20 cellular contexts compared by ENCODE assay signal in the genomic region with DNA sequence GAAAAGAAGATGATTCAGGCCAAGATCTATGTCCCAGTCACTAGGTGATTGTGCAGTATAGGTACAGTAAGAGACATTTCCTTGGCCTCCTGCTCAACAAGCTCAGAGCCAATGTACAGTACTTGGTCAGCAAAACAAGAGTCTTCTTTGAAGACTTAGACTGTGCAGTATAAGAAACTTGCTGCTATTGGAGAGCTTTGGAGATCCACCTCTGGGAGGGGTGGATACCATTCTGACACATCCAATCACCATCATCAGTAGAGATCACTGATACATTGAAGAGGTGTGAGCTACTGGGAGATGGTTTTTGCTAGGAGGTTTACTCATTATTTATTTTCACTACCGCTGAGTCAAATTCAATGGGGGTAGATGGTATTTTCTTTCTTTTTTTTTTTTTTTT.
A peak's percentile ranks its signal among the peaks of the same experiment; 100 is the strongest.
DNase-seq lines count a peak whose midpoint lies in the region; ATAC-seq, FAIRE-seq and TF ChIP-seq lines count a peak whose summit lies in the region.
"Had no signal": no experiment of that assay in that cellular context is flagged by ENCODE, and none has a peak within 500 bp of the region (broad histone marks: within the 10 kb centered on the region; RNA-seq: fewer than 3 reads in every experiment).

No MANE protein-coding gene starts in this region.

- no peaks in the 10 kb centered on the region for H3K27me3 Mint-ChIP-seq in natural killer cell (ENCODE audit: low read depth in 2 of 2)
- no peaks in the 10 kb centered on the region for H3K27me3 Mint-ChIP-seq in natural killer cell treated with Interleukin-12 subunit alpha and Interleukin-12 subunit beta and Interleukin-15 and Interleukin-18, amount 100 ng/mL, for 72 hours
- H3K27me3 Mint-ChIP-seq: CD4-positive, alpha-beta T cell had no signal

- dilution Hi-C loops in keratinocyte (cut with MboI; ENCODE audit: extremely low pct_ligation_motif_present, low sequenced_read_pairs), result no loop called here

- H3K4me1 ChIP-seq in keratinocyte (ENCODE audit: control insufficient read depth, extremely low read depth, insufficient read depth, low read length), result peaks cover 2% of the 10 kb centered on the region

- TF ChIP-seq CTCF in natural killer cell (IDR thresholded peaks at IDR 0.05), result no peak
- TF ChIP-seq CTCF in keratinocyte (optimal IDR thresholded peaks at IDR 0.05 in 1 of 3, IDR thresholded peaks at IDR 0.05 in 1 of 3, conservative IDR thresholded peaks at IDR 0.05 in 1 of 3; ENCODE audit: extremely low read depth in 1 of 3, insufficient read depth in 2 of 3, low read length in 3 of 3), result no peak

- intact Hi-C loops in natural killer cell (cut with micrococcal nuclease), result no loop called here

- no peak overlapping the region for H3K4me2 ChIP-seq in keratinocyte (ENCODE audit: control insufficient read depth, extremely low read depth, insufficient read depth, low read depth, low read length)

- ATAC-seq in activated CD4-positive, CD25-positive, alpha-beta regulatory T cell treated with anti-CD3 and anti-CD28 coated beads, Interleukin-2, amount 50 U/mL, for 24 hours, result peak; percentile 69 to 74
- peak; percentile 21 to 50 (median 47) for ATAC-seq in natural killer cell
- ATAC-seq in natural killer cell treated with Interleukin-12 subunit alpha and Interleukin-12 subunit beta and Interleukin-15 and Interleukin-18, amount 100 ng/mL, for 72 hours, result no peak
- no peak for ATAC-seq in GM19463 (IDR thresholded peaks at IDR 0.05; ENCODE audit: unreplicated experiment)
- ATAC-seq: HepG2 had no signal

- no peaks in the 10 kb centered on the region for H3K36me3 Mint-ChIP-seq in natural killer cell
- no peaks in the 10 kb centered on the region for H3K36me3 Mint-ChIP-seq in natural killer cell treated with Interleukin-12 subunit alpha and Interleukin-12 subunit beta and Interleukin-15 and Interleukin-18, amount 100 ng/mL, for 72 hours

- no peak overlapping the region for H2AFZ ChIP-seq in keratinocyte (ENCODE audit: control insufficient read depth, low read length)

- H3K9ac ChIP-seq in keratinocyte (ENCODE audit: control insufficient read depth, extremely low read depth, insufficient read depth, low read length), result no peak overlapping the region

- no peaks in the 10 kb centered on the region for H3K9me1 ChIP-seq in keratinocyte (ENCODE audit: control insufficient read depth, extremely low read depth, insufficient read depth, low read length)

- no peak overlapping the region for H3K4me3 Mint-ChIP-seq in natural killer cell
- H3K4me3 Mint-ChIP-seq in natural killer cell treated with Interleukin-12 subunit alpha and Interleukin-12 subunit beta and Interleukin-15 and Interleukin-18, amount 100 ng/mL, for 72 hours, result no peak overlapping the region
- H3K4me3 Mint-ChIP-seq: CD4-positive, alpha-beta T cell had no signal

- no peak overlapping the region for H3K27ac ChIP-seq in keratinocyte (ENCODE audit: control insufficient read depth, insufficient read depth, low read length)
- H3K27ac ChIP-seq: 22Rv1 had no signal

- no peaks in the 10 kb centered on the region for H3K36me3 ChIP-seq in keratinocyte (ENCODE audit: control insufficient read depth in 2 of 2, extremely low read depth in 1 of 2, insufficient read depth in 2 of 2, low read length in 2 of 2)

- no peaks in the 10 kb centered on the region for H4K20me1 ChIP-seq in keratinocyte (ENCODE audit: control insufficient read depth, extremely low read depth, insufficient read depth, low read length)

- no peaks in the 10 kb centered on the region for H3K9me3 ChIP-seq in keratinocyte (ENCODE audit: control insufficient read depth, low read depth, low read length)

- H3K4me3 ChIP-seq in keratinocyte (ENCODE audit: control insufficient read depth in 2 of 3, extremely low read depth in 1 of 3, insufficient read depth in 2 of 3, low read depth in 1 of 3, low read length in 3 of 3), result no peak overlapping the region

- no peaks in the 10 kb centered on the region for H3K9me3 Mint-ChIP-seq in natural killer cell
- peaks cover 4% of the 10 kb centered on the region for H3K9me3 Mint-ChIP-seq in natural killer cell treated with Interleukin-12 subunit alpha and Interleukin-12 subunit beta and Interleukin-15 and Interleukin-18, amount 100 ng/mL, for 72 hours
- H3K9me3 Mint-ChIP-seq: CD4-positive, alpha-beta T cell had no signal

- H3K27ac Mint-ChIP-seq in natural killer cell, result no peak overlapping the region
- H3K27ac Mint-ChIP-seq in natural killer cell treated with Interleukin-12 subunit alpha and Interleukin-12 subunit beta and Interleukin-15 and Interleukin-18, amount 100 ng/mL, for 72 hours, result no peak overlapping the region
- H3K27ac Mint-ChIP-seq: CD4-positive, alpha-beta T cell had no signal

- H3K4me1 Mint-ChIP-seq in natural killer cell, result peaks cover 36 to 49% of the 10 kb centered on the region in 2 donors
- peaks cover 10 to 28% of the 10 kb centered on the region in 2 donors for H3K4me1 Mint-ChIP-seq in natural killer cell treated with Interleukin-12 subunit alpha and Interleukin-12 subunit beta and Interleukin-15 and Interleukin-18, amount 100 ng/mL, for 72 hours (ENCODE audit: low read depth in 2 of 2)

- H3K27me3 ChIP-seq in keratinocyte (ENCODE audit: control insufficient read depth, extremely low read depth, insufficient read depth, low read length), result no peaks in the 10 kb centered on the region

- DNase-seq in activated CD4-positive, CD25-positive, alpha-beta regulatory T cell treated with anti-CD3 and anti-CD28 coated beads, Interleukin-2, amount 50 U/mL, for 72 hours, result no peak
- DNase-seq in natural killer cell, result no peak
- no peak for DNase-seq in natural killer cell treated with Interleukin-12 subunit alpha and Interleukin-12 subunit beta and Interleukin-15 and Interleukin-18, amount 100 ng/mL, for 72 hours (ENCODE audit: low spot score)
- DNase-seq in keratinocyte (ENCODE audit: low read depth, low spot score), result no peak
- no peak for DNase-seq in GDM1 (lab: John Stamatoyannopoulos, UW)
- DNase-seq in NCI-H2081 treated with DMSO at 0.1 percent for 48 hours (lab: John Stamatoyannopoulos, UW), result no peak
- DNase-seq: C1 segment of cervical spinal cord; CD4-positive, alpha-beta T cell; DMS153; DMS79 treated with DMSO at 0.1 percent for 48 hours; EL; HCEC 1CT had no signal

- FAIRE-seq in keratinocyte (lab: Jason Lieb, UNC), result peak; percentile 53
- FAIRE-seq: G401.6, GM19239, H1, HepG2, HTR-8/SVneo had no signal

- no peaks in the 10 kb centered on the region for H3K79me2 ChIP-seq in keratinocyte (ENCODE audit: control insufficient read depth, insufficient read depth, low read length)

Comparison
In these comparisons a context has a peak if more than half of its experiments do, and no peak if none do; other contexts are left out.
1. ATAC-seq: peak in activated CD4-positive, CD25-positive, alpha-beta regulatory T cell treated with anti-CD3 and anti-CD28 coated beads, Interleukin-2, amount 50 U/mL, for 24 hours (2 of 2) and natural killer cell (3 of 3); none in natural killer cell treated with Interleukin-12 subunit alpha and Interleukin-12 subunit beta and Interleukin-15 and Interleukin-18, amount 100 ng/mL, for 72 hours (0 of 2) and GM19463 (single experiment).